Comparison of ENCODE assay signal across 27 cellular contexts in the genomic region with DNA sequence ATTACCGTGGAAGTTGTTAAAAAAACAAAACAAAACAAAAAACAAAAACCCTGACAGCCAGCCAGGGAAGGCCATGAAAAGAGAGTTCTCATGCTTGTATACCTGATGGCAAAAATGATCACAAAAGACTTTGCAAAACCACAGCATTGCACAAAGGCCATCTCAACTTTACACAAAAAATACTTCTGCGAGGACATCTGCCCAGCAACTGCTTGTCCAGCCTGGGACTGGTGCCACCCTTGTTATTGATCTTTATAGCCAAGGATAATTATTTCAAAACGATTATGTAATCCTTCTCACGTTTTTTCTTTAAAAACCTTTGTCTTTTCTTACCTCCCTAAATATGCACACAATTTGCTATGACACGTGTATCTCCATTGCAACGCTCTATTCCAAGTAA. TPM values are rescaled to one million over a fixed set of nuclear protein-coding genes. Genes with fewer than 3 reads are reported as not detected.
"Had no signal": no experiment of that assay in that cellular context is flagged by ENCODE, and none has a peak within 500 bp of the region (broad histone marks: within the 10 kb centered on the region; RNA-seq: fewer than 3 reads in every experiment).

No MANE protein-coding gene starts in this region.

- H3K36me3 ChIP-seq: breast epithelium, SJCRH30 had no signal

- H3K4me1 ChIP-seq: breast epithelium, SJCRH30 had no signal

- H3K27me3 ChIP-seq: body of pancreas, breast epithelium had no signal

- ATAC-seq: activated CD8-positive, alpha-beta T cell treated with anti-CD3 and anti-CD28 coated beads, Interleukin-2, amount 10 ng/mL, durations not matched to agents 7 days and 5 days; body of pancreas; Panc1 had no signal

- H3K4me3 ChIP-seq: body of pancreas, breast epithelium, SJCRH30, SK-N-MC had no signal

- DNase-seq: activated CD4-positive, alpha-beta T cell treated with anti-CD3 and anti-CD28 coated beads, Interleukin-2, amount 10 ng/mL, durations not matched to agents 24 days and 14 days; activated CD4-positive, alpha-beta T cell treated with anti-CD3 and anti-CD28 coated beads, Interleukin-2, amount 50 U/mL, for 48 hours; activated CD8-positive, alpha-beta T cell treated with anti-CD3 and anti-CD28 coated beads, Interleukin-2, amount 10 ng/mL, durations not matched to agents 7 days and 5 days; activated gamma-delta T cell; activated naive CD4-positive, alpha-beta T cell treated with Interleukin-2 at 50 U/mL for 16 hours; activated naive CD8-positive, alpha-beta T cell treated with anti-CD3 and anti-CD28 coated beads, Interleukin-2, amount 10 ng/mL, durations not matched to agents 7 days and 5 days; activated T-cell treated with anti-CD3 and anti-CD28 coated beads, Interleukin-2, amount 50 U/mL, for 24 hours; caudate nucleus; MM.1S; NCI-H1092 treated with DMSO at 0.1 percent for 48 hours; NCI-H1417; NCI-H146; NCI-H187; NCI-H2029 treated with DMSO at 0.1 percent for 48 hours; NCI-H2107; NCI-H2171; NCI-H510A; NCI-H526; NCI-H774; SHP77; SJCRH30; T1000 had no signal

- H3K27ac ChIP-seq: body of pancreas, KMS-11, SJCRH30, SK-N-MC had no signal

- H3K9me3 ChIP-seq: body of pancreas, breast epithelium, SJCRH30 had no signal

RNA-seq across cellular contexts. Expression of gene SLC28A3, which starts 42.2 kb away (rescaled TPM):
- total RNA-seq: activated CD8-positive, alpha-beta T cell treated with anti-CD3 and anti-CD28 coated beads, Interleukin-2, amount 10 ng/mL, durations not matched to agents 7 days and 5 days had no signal
